Comparison of ENCODE assay signal across 1 cellular context in genomic region chr9:122347348-122348287, GRCh38.
A peak's percentile ranks its signal among the peaks of the same experiment; 100 is the strongest.
TF ChIP-seq lines count a peak whose summit lies in the region.

No MANE protein-coding gene starts in this region.

TF ChIP-seq in HepG2, 621 proteins besides CTCF, POLR2A, EP300 and RAD21 (continued from another document):
- TF ChIP-seq ZBTB46 (CRISPR knock-in tag; IDR thresholded peaks at IDR 0.05; ENCODE audit: borderline replicate concordance), result no peak
- TF ChIP-seq ZBTB43 (CRISPR knock-in tag; conservative IDR thresholded peaks at IDR 0.05), result no peak
- TF ChIP-seq EZH2 (conservative IDR thresholded peaks at IDR 0.05; ENCODE audit: low read depth, low read length), result no peak
- peak; percentile 57; the same call in 1 of the 2 replicates for TF ChIP-seq ZMYM3 (CRISPR knock-in tag; IDR thresholded peaks at IDR 0.05)
- TF ChIP-seq KDM1A (CRISPR knock-in tag; IDR thresholded peaks at IDR 0.05), result no peak
- TF ChIP-seq ZNF768 (CRISPR knock-in tag; IDR thresholded peaks at IDR 0.05), result peak; percentile 99
- no peak for TF ChIP-seq SPEN (CRISPR knock-in tag; IDR thresholded peaks at IDR 0.05; ENCODE audit: low read depth)
- TF ChIP-seq ZNF484 (CRISPR knock-in tag; IDR thresholded peaks at IDR 0.05; ENCODE audit: borderline replicate concordance, low read depth), result no peak
- no peak for TF ChIP-seq ZBTB2 (CRISPR knock-in tag; IDR thresholded peaks at IDR 0.05; ENCODE audit: low read depth)
- TF ChIP-seq ZFP82 (CRISPR knock-in tag; IDR thresholded peaks at IDR 0.05; ENCODE audit: borderline replicate concordance), result no peak
- TF ChIP-seq ZNF180 (CRISPR knock-in tag; IDR thresholded peaks at IDR 0.05; ENCODE audit: borderline replicate concordance, low read depth), result no peak
- no peak for TF ChIP-seq KDM5A (IDR thresholded peaks at IDR 0.05; ENCODE audit: borderline replicate concordance, low read length)
- TF ChIP-seq KDM2A (CRISPR knock-in tag; IDR thresholded peaks at IDR 0.05; ENCODE audit: borderline replicate concordance, low read depth), result no peak
- no peak for TF ChIP-seq ZNF20 (CRISPR knock-in tag; IDR thresholded peaks at IDR 0.05)
- TF ChIP-seq ZNF570 (CRISPR knock-in tag; IDR thresholded peaks at IDR 0.05; ENCODE audit: borderline replicate concordance), result no peak
- TF ChIP-seq ZNF674 (CRISPR knock-in tag; IDR thresholded peaks at IDR 0.05; ENCODE audit: low read depth), result no peak
- no peak for TF ChIP-seq KLF12 (CRISPR knock-in tag; IDR thresholded peaks at IDR 0.05; ENCODE audit: borderline replicate concordance)
- TF ChIP-seq MXI1 (IDR thresholded peaks at IDR 0.05; ENCODE audit: borderline replicate concordance, low read depth, low read length), result no peak
- TF ChIP-seq TIGD3 (CRISPR knock-in tag; IDR thresholded peaks at IDR 0.05; ENCODE audit: borderline replicate concordance), result no peak
- TF ChIP-seq ZNF253 (CRISPR knock-in tag; IDR thresholded peaks at IDR 0.05; ENCODE audit: borderline replicate concordance), result no peak
- TF ChIP-seq ZSCAN21 (CRISPR knock-in tag; IDR thresholded peaks at IDR 0.05; ENCODE audit: borderline replicate concordance), result peak; percentile 52; the same call in 1 of the 2 replicates
- no peak for TF ChIP-seq ZNF230 (CRISPR knock-in tag; IDR thresholded peaks at IDR 0.05)
- no peak for TF ChIP-seq THRA (CRISPR knock-in tag; IDR thresholded peaks at IDR 0.05; ENCODE audit: borderline replicate concordance)
- no peak for TF ChIP-seq PTBP1 (IDR thresholded peaks at IDR 0.05; ENCODE audit: low read depth, low read length, poor library complexity, severe bottlenecking)
- TF ChIP-seq ZNF30 (CRISPR knock-in tag; IDR thresholded peaks at IDR 0.05), result no peak
- no peak for TF ChIP-seq AHDC1 (CRISPR knock-in tag; IDR thresholded peaks at IDR 0.05; ENCODE audit: borderline replicate concordance)
- no peak for TF ChIP-seq ZNF235 (CRISPR knock-in tag; IDR thresholded peaks at IDR 0.05; ENCODE audit: borderline replicate concordance)
- no peak for TF ChIP-seq FOXP1 (IDR thresholded peaks at IDR 0.05)
- TF ChIP-seq FOXP1 (CRISPR knock-in tag; IDR thresholded peaks at IDR 0.05), result no peak
- no peak for TF ChIP-seq KMT2A (CRISPR knock-in tag; IDR thresholded peaks at IDR 0.05)
- TF ChIP-seq ZNF276 (CRISPR knock-in tag; IDR thresholded peaks at IDR 0.05; ENCODE audit: low read depth), result no peak
